25 cellular contexts compared by ENCODE assay signal in genomic region chr4:185518494-185518893, GRCh38.
"Had no signal": no experiment of that assay in that cellular context is flagged by ENCODE, and none has a peak within 500 bp of the region (broad histone marks: within the 10 kb centered on the region; RNA-seq: fewer than 3 reads in every experiment).

No MANE protein-coding gene starts in this region.

- H3K4me1 ChIP-seq: neural progenitor cell, parathyroid adenoma had no signal

- H3K27me3 Mint-ChIP-seq: progenitor cell of endocrine pancreas, type B pancreatic cell had no signal

- H3K4me3 Mint-ChIP-seq: endodermal cell; mesothelial cell of epicardium; naive B cell; nephron; neural progenitor cell; stimulated activated effector memory CD8-positive, alpha-beta T cell treated with anti-CD3 and anti-CD28 coated beads, Interleukin-12 subunit alpha, Interleukin-12 subunit beta, amount 100 ng/mL, for 72 hours; type B pancreatic cell had no signal

- H3K9me3 ChIP-seq: esophagus squamous epithelium, mucosa of descending colon, right atrium auricular region, stomach, tibial artery had no signal

- H3K9ac ChIP-seq: neural progenitor cell, parathyroid adenoma had no signal

- H3K4me3 ChIP-seq: esophagus squamous epithelium, hepatocyte, mucosa of descending colon, neural progenitor cell, right atrium auricular region, stomach, tibial artery had no signal

- H3K9me3 Mint-ChIP-seq: endodermal cell, mesothelial cell of epicardium, nephron, type B pancreatic cell had no signal

- H3K27ac Mint-ChIP-seq: endodermal cell; mesothelial cell of epicardium; naive B cell; nephron; neural progenitor cell; progenitor cell of endocrine pancreas; stimulated activated effector memory CD8-positive, alpha-beta T cell treated with anti-CD3 and anti-CD28 coated beads, Interleukin-12 subunit alpha, Interleukin-12 subunit beta, amount 100 ng/mL, for 72 hours; type B pancreatic cell had no signal

- H3K4me1 Mint-ChIP-seq: endodermal cell, mesothelial cell of epicardium, nephron, neural progenitor cell had no signal

- DNase-seq: effector CD8-positive, alpha-beta T cell; endodermal cell; esophagus squamous epithelium; foreskin melanocyte; head of caudate nucleus; kidney; mesenchymal stem cell; mucosa of descending colon; naive B cell; stimulated activated CD4-positive, alpha-beta T cell treated with anti-CD3 and anti-CD28 coated beads, Interleukin-2, amount 100 ng/mL, for 24 hours; stimulated activated CD4-positive, alpha-beta T cell treated with anti-CD3 and anti-CD28 coated beads, Interleukin-4, amount 100 ng/mL, for 24 hours; stimulated activated naive CD4-positive, alpha-beta T cell treated with Interleukin-2 at 50 U/mL for 16 hours; stomach; tibial artery had no signal

- H3K36me3 ChIP-seq: neural progenitor cell had no signal

- H3K27me3 ChIP-seq: esophagus squamous epithelium, hepatocyte, neural progenitor cell, right atrium auricular region, stomach, tibial artery had no signal

- ATAC-seq: left lobe of liver; mucosa of descending colon; sciatic nerve; stimulated activated effector memory CD8-positive, alpha-beta T cell treated with anti-CD3 and anti-CD28 coated beads, Interleukin-12 subunit alpha, Interleukin-12 subunit beta, amount 100 ng/mL, for 72 hours had no signal

- H3K36me3 Mint-ChIP-seq: mesothelial cell of epicardium; neural progenitor cell; stimulated activated effector memory CD8-positive, alpha-beta T cell treated with anti-CD3 and anti-CD28 coated beads, Interleukin-12 subunit alpha, Interleukin-12 subunit beta, amount 100 ng/mL, for 72 hours; type B pancreatic cell had no signal

- H3K27ac ChIP-seq: hepatocyte, neural progenitor cell, parathyroid adenoma had no signal
